Comparison of ENCODE assay signal across 2 cellular contexts in the genomic region with DNA sequence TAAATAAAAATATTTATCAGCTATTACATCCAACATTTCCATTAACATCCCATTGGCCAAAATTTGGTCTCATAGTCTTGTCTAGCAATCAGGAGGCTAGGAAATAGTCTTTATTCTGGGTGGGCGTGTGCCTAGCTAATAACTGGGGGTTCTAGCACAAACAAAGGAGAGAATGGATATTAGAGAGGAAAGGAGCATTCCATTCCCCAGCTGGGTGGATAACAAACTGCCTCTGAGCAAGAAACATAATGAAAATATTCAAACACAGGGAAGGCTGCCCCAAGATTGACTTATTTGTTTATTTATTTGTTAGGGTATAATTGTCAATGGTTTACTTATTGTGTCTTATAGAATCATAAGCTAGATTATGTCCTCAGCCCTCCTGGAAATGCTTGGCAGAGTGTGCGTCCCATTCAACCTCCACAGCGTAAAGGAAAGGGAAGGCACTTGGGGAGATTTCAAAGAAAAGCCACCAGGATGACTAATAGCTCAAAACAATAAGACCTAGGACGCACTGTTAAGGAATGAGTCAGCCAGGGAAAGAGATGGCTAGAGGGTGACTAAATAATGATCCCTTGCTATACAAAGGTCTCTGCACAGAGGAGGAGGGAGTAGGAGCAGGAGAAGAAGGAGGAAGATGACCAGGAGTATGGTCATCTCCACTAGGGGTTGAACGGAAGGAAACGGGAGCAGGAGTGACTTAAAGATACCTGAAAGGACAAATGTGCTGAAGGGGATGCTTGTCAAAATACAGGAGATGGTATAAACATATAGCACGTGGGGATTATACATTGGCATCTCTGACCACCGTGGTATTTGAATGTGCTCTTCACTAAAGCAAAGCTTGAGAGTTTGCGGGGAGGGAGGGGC.
A peak's percentile ranks its signal among the peaks of the same experiment; 100 is the strongest.
TF ChIP-seq lines count a peak whose summit lies in the region.

No MANE protein-coding gene starts in this region.

TF ChIP-seq in A549, 52 proteins besides CTCF, POLR2A, EP300 and RAD21 (continued from another document):
- TF ChIP-seq NPAS2 (CRISPR knock-in tag; IDR thresholded peaks at IDR 0.05; ENCODE audit: borderline replicate concordance) (no peak), KDM5A (IDR thresholded peaks at IDR 0.05) (no peak), ZNF302 (CRISPR knock-in tag; IDR thresholded peaks at IDR 0.05) (no peak), MAFK (IDR thresholded peaks at IDR 0.05; ENCODE audit: partially characterized antibody) (no peak), FOSL2 (IDR thresholded peaks at IDR 0.05) (peak; percentile 84), FOSL2 (CRISPR knock-in tag; IDR thresholded peaks at IDR 0.05) (peak; percentile 94), ZC3H11A (IDR thresholded peaks at IDR 0.05) (no peak), JUNB (IDR thresholded peaks at IDR 0.05) (peak; percentile 74), JUN (IDR thresholded peaks at IDR 0.05) (no peak), CEBPB (IDR thresholded peaks at IDR 0.05) (0 out of 4 replicates have a peak, but pooled peaks of 1 of the 2 experiments have one; percentile 15), GATA3 (IDR thresholded peaks at IDR 0.05; ENCODE audit: borderline replicate concordance) (peak; percentile 58; the same call in 1 of the 2 replicates)
TF ChIP-seq in A549: peak in this region for 5.

TF ChIP-seq in HEK293, 187 proteins besides CTCF, POLR2A, EP300 and RAD21 (continued from another document):
- TF ChIP-seq OSR2 (tag by site-specific recombination; IDR thresholded peaks at IDR 0.05) = 0 out of 2 replicates have a peak, but pooled peaks have one; percentile 16
- TF ChIP-seq ZNF335 (tag by site-specific recombination; conservative IDR thresholded peaks at IDR 0.05) = peak; percentile 62
- TF ChIP-seq, protein P1, sequence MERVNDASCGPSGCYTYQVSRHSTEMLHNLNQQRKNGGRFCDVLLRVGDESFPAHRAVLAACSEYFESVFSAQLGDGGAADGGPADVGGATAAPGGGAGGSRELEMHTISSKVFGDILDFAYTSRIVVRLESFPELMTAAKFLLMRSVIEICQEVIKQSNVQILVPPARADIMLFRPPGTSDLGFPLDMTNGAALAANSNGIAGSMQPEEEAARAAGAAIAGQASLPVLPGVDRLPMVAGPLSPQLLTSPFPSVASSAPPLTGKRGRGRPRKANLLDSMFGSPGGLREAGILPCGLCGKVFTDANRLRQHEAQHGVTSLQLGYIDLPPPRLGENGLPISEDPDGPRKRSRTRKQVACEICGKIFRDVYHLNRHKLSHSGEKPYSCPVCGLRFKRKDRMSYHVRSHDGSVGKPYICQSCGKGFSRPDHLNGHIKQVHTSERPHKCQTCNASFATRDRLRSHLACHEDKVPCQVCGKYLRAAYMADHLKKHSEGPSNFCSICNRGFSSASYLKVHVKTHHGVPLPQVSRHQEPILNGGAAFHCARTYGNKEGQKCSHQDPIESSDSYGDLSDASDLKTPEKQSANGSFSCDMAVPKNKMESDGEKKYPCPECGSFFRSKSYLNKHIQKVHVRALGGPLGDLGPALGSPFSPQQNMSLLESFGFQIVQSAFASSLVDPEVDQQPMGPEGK (tag by site-specific recombination; IDR thresholded peaks at IDR 0.05) = peak; percentile 18; the same call in 1 of the 2 replicates
- 0 out of 2 replicates have a peak, but pooled peaks have one; percentile 23 for TF ChIP-seq KLF8 (tag by site-specific recombination; IDR thresholded peaks at IDR 0.05)
- peak; percentile 88 for TF ChIP-seq PRDM1 (tag by site-specific recombination; IDR thresholded peaks at IDR 0.05)
- TF ChIP-seq, protein P2, sequence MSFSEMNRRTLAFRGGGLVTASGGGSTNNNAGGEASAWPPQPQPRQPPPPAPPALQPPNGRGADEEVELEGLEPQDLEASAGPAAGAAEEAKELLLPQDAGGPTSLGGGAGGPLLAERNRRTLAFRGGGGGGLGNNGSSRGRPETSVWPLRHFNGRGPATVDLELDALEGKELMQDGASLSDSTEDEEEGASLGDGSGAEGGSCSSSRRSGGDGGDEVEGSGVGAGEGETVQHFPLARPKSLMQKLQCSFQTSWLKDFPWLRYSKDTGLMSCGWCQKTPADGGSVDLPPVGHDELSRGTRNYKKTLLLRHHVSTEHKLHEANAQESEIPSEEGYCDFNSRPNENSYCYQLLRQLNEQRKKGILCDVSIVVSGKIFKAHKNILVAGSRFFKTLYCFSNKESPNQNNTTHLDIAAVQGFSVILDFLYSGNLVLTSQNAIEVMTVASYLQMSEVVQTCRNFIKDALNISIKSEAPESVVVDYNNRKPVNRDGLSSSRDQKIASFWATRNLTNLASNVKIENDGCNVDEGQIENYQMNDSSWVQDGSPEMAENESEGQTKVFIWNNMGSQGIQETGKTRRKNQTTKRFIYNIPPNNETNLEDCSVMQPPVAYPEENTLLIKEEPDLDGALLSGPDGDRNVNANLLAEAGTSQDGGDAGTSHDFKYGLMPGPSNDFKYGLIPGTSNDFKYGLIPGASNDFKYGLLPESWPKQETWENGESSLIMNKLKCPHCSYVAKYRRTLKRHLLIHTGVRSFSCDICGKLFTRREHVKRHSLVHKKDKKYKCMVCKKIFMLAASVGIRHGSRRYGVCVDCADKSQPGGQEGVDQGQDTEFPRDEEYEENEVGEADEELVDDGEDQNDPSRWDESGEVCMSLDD (tag by site-specific recombination; IDR thresholded peaks at IDR 0.05) = no peak
- peak; percentile 43; the same call in 1 of the 2 replicates for TF ChIP-seq FEZF1 (tag by site-specific recombination; IDR thresholded peaks at IDR 0.05)
- peak; percentile 91 for TF ChIP-seq ZBTB48 (tag by site-specific recombination; IDR thresholded peaks at IDR 0.05)
- TF ChIP-seq, protein P3, sequence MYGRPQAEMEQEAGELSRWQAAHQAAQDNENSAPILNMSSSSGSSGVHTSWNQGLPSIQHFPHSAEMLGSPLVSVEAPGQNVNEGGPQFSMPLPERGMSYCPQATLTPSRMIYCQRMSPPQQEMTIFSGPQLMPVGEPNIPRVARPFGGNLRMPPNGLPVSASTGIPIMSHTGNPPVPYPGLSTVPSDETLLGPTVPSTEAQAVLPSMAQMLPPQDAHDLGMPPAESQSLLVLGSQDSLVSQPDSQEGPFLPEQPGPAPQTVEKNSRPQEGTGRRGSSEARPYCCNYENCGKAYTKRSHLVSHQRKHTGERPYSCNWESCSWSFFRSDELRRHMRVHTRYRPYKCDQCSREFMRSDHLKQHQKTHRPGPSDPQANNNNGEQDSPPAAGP (tag by site-specific recombination; IDR thresholded peaks at IDR 0.05) = peak; percentile 89; the same call in 1 of the 2 replicates
- TF ChIP-seq ZNF23 (tag by site-specific recombination; IDR thresholded peaks at IDR 0.05; ENCODE audit: borderline replicate concordance) = no peak
- peak; percentile 57; the same call in 1 of the 2 replicates for TF ChIP-seq ZBTB17 (tag by site-specific recombination; IDR thresholded peaks at IDR 0.05)
- peak; percentile 85 for TF ChIP-seq ZNF600 (tag by site-specific recombination; IDR thresholded peaks at IDR 0.05)
- peak; percentile 77 for TF ChIP-seq ZNF366 (tag by site-specific recombination; conservative IDR thresholded peaks at IDR 0.05)
- TF ChIP-seq ZEB2 (tag by site-specific recombination; IDR thresholded peaks at IDR 0.05) = peak; percentile 61; the same call in 1 of the 2 replicates
- TF ChIP-seq ZNF629 (tag by site-specific recombination; IDR thresholded peaks at IDR 0.05) = peak; percentile 73
- peak; percentile 82 for TF ChIP-seq SP7 (tag by site-specific recombination; IDR thresholded peaks at IDR 0.05)
- TF ChIP-seq, protein P4, sequence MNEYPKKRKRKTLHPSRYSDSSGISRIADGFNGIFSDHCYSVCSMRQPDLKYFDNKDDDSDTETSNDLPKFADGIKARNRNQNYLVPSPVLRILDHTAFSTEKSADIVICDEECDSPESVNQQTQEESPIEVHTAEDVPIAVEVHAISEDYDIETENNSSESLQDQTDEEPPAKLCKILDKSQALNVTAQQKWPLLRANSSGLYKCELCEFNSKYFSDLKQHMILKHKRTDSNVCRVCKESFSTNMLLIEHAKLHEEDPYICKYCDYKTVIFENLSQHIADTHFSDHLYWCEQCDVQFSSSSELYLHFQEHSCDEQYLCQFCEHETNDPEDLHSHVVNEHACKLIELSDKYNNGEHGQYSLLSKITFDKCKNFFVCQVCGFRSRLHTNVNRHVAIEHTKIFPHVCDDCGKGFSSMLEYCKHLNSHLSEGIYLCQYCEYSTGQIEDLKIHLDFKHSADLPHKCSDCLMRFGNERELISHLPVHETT (tag by site-specific recombination; IDR thresholded peaks at IDR 0.05) = peak; percentile 48
- 0 out of 2 replicates have a peak, but pooled peaks have one; percentile 16 for TF ChIP-seq EGR2 (tag by site-specific recombination; IDR thresholded peaks at IDR 0.05; ENCODE audit: low read depth)
- TF ChIP-seq, protein P5, sequence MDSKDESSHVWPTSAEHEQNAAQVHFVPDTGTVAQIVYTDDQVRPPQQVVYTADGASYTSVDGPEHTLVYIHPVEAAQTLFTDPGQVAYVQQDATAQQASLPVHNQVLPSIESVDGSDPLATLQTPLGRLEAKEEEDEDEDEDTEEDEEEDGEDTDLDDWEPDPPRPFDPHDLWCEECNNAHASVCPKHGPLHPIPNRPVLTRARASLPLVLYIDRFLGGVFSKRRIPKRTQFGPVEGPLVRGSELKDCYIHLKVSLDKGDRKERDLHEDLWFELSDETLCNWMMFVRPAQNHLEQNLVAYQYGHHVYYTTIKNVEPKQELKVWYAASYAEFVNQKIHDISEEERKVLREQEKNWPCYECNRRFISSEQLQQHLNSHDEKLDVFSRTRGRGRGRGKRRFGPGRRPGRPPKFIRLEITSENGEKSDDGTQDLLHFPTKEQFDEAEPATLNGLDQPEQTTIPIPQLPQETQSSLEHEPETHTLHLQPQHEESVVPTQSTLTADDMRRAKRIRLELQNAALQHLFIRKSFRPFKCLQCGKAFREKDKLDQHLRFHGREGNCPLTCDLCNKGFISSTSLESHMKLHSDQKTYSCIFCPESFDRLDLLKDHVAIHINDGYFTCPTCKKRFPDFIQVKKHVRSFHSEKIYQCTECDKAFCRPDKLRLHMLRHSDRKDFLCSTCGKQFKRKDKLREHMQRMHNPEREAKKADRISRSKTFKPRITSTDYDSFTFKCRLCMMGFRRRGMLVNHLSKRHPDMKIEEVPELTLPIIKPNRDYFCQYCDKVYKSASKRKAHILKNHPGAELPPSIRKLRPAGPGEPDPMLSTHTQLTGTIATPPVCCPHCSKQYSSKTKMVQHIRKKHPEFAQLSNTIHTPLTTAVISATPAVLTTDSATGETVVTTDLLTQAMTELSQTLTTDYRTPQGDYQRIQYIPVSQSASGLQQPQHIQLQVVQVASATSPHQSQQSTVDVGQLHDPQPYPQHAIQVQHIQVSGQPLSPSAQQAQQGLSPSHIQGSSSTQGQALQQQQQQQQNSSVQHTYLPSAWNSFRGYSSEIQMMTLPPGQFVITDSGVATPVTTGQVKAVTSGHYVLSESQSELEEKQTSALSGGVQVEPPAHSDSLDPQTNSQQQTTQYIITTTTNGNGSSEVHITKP (tag by site-specific recombination; IDR thresholded peaks at IDR 0.05) = peak; percentile 97
- TF ChIP-seq ZNF132 (tag by site-specific recombination; IDR thresholded peaks at IDR 0.05; ENCODE audit: borderline replicate concordance) = no peak
- TF ChIP-seq HOXD13 (CRISPR knock-in tag; IDR thresholded peaks at IDR 0.05; ENCODE audit: borderline replicate concordance) = no peak
TF ChIP-seq in HEK293: peak in this region for 20.
